1 cellular context compared by ENCODE assay signal in the genomic region with DNA sequence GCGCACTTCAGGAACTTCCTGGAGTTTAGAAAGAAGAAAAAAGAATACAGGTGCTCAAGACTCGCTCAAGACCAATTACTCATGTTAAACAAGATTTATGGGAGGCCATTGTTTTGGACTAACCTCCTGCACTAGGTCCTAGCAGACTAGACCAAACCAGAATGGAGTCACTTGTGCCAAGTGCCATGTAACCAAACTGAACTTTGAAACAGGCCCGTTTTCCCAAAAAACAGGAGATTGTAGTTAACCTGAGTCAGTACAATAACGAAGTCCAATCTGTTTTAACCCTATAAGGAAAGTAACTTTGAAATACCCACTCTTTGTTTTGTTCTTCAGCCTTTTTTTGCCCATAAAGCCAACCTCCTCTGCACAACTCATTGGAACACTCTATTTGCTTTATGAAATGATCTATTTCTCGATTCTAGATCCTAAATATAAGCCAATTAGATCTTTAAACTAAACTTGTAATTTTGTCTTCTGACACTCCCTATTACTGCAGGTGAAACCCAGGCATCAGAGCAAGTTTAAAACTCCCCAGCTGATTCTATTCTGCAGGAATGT.
TF ChIP-seq lines count a peak whose summit lies in the region.

No MANE protein-coding gene starts in this region.

TF ChIP-seq in GM23338, 12 proteins besides CTCF, POLR2A, EP300 and RAD21 (continued from another document):
- TF ChIP-seq, protein P1, sequence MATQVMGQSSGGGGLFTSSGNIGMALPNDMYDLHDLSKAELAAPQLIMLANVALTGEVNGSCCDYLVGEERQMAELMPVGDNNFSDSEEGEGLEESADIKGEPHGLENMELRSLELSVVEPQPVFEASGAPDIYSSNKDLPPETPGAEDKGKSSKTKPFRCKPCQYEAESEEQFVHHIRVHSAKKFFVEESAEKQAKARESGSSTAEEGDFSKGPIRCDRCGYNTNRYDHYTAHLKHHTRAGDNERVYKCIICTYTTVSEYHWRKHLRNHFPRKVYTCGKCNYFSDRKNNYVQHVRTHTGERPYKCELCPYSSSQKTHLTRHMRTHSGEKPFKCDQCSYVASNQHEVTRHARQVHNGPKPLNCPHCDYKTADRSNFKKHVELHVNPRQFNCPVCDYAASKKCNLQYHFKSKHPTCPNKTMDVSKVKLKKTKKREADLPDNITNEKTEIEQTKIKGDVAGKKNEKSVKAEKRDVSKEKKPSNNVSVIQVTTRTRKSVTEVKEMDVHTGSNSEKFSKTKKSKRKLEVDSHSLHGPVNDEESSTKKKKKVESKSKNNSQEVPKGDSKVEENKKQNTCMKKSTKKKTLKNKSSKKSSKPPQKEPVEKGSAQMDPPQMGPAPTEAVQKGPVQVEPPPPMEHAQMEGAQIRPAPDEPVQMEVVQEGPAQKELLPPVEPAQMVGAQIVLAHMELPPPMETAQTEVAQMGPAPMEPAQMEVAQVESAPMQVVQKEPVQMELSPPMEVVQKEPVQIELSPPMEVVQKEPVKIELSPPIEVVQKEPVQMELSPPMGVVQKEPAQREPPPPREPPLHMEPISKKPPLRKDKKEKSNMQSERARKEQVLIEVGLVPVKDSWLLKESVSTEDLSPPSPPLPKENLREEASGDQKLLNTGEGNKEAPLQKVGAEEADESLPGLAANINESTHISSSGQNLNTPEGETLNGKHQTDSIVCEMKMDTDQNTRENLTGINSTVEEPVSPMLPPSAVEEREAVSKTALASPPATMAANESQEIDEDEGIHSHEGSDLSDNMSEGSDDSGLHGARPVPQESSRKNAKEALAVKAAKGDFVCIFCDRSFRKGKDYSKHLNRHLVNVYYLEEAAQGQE (IDR thresholded peaks at IDR 0.05; ENCODE audit: unreplicated experiment): no peak
- no peak for TF ChIP-seq POLR2AphosphoS5 (IDR thresholded peaks at IDR 0.05; ENCODE audit: low read depth)
TF ChIP-seq in GM23338: peak in this region for 0.
